Comparison of ENCODE assay signal across 8 cellular contexts in genomic region chr16:28491970-28492474, GRCh38. TPM values are rescaled to one million over a fixed set of nuclear protein-coding genes. Genes with fewer than 3 reads are reported as not detected.
DNase-seq lines count a peak whose midpoint lies in the region; ATAC-seq, FAIRE-seq and TF ChIP-seq lines count a peak whose summit lies in the region.

Gene CLN3, minus strand, starts transcription at chr16:28492074. Its CDS starts 315 bp downstream, at chr16:28491759.

- peak within 1 kb of the TSS; percentile 84 for H3K4me3 Mint-ChIP-seq in Calu3 (ENCODE audit: low read depth, unreplicated experiment)
- H3K4me3 Mint-ChIP-seq in mesothelial cell of epicardium, result peak within 1 kb of the TSS; percentile 96

- peak within 1 kb of the TSS; percentile 88 for H2AFZ ChIP-seq in OCI-LY3 (ENCODE audit: low read depth, low read length)
- H2AFZ ChIP-seq in endothelial cell of umbilical vein (ENCODE audit: low read depth, low read length), result peak within 1 kb of the TSS; percentile 95

- intact Hi-C loops in Calu3 (cut with micrococcal nuclease; ENCODE audit: unreplicated experiment), result no loop called here
- intact Hi-C loops in endothelial cell of umbilical vein (cut with micrococcal nuclease), result loop anchor here (1.0 kb wide), 1 partner anchor 61 kb away; the partner anchor contains the start of gene SGF29

- no peaks in the 10 kb centered on the region for H3K4me1 Mint-ChIP-seq in Calu3 (ENCODE audit: low read depth, unreplicated experiment)
- no peaks in the 10 kb centered on the region for H3K4me1 Mint-ChIP-seq in mesothelial cell of epicardium

- peak within 1 kb of the TSS; percentile 98 for H3K27ac Mint-ChIP-seq in Calu3 (ENCODE audit: unreplicated experiment)
- peak within 1 kb of the TSS; percentile 99 for H3K27ac Mint-ChIP-seq in mesothelial cell of epicardium

- peak within 1 kb of the TSS; percentile 84 for H3K4me3 ChIP-seq in OCI-LY3 (ENCODE audit: low read length)
- H3K4me3 ChIP-seq in endothelial cell of umbilical vein (replicated peaks in 1 of 3; ENCODE audit: insufficient read depth in 1 of 3, low read depth in 1 of 3, low read length in 3 of 3), result peak within 1 kb of the TSS; percentile 73 to 94 (median 81)

- no peaks in the 10 kb centered on the region for H3K27me3 ChIP-seq in OCI-LY3 (ENCODE audit: low read depth, low read length)
- H3K27me3 ChIP-seq in endothelial cell of umbilical vein (ENCODE audit: control insufficient read depth in 2 of 2, insufficient read depth in 2 of 2, low read length in 2 of 2), result no peaks in the 10 kb centered on the region

- peak; percentile 97 for FAIRE-seq in endothelial cell of umbilical vein (lab: Jason Lieb, UNC)

- H3K36me3 ChIP-seq in OCI-LY3 (replicated peaks; ENCODE audit: low read depth, low read length), result peaks cover 14% of the 10 kb centered on the region
- peaks cover 0 to 9% of the 10 kb centered on the region in 2 experiments for H3K36me3 ChIP-seq in endothelial cell of umbilical vein (ENCODE audit: control insufficient read depth in 2 of 2, extremely low read depth in 1 of 2, insufficient read depth in 2 of 2, low read length in 2 of 2)

- no peaks in the 10 kb centered on the region for H3K79me2 ChIP-seq in OCI-LY3 (ENCODE audit: low read length)
- H3K79me2 ChIP-seq in endothelial cell of umbilical vein (ENCODE audit: control insufficient read depth, insufficient read depth, low read length), result peaks cover 3% of the 10 kb centered on the region

- H3K9ac ChIP-seq in OCI-LY3 (ENCODE audit: low read length) (peak within 1 kb of the TSS; percentile 84), endothelial cell of umbilical vein (replicated peaks; ENCODE audit: extremely low read depth, insufficient read depth, low read length) (peak within 1 kb of the TSS; percentile 88)

- H3K4me1 ChIP-seq in OCI-LY3 (ENCODE audit: low read length) (peaks cover 29% of the 10 kb centered on the region), endothelial cell of umbilical vein (ENCODE audit: control insufficient read depth, extremely low read depth, insufficient read depth, low read length) (peaks cover 2% of the 10 kb centered on the region)

- DNase-seq in Calu3 (peak; percentile 91), HuH-7.5 (ENCODE audit: low spot score) (peak; percentile 89), endothelial cell of umbilical vein (ENCODE audit: low read depth, low spot score) (peak; percentile 94), mesothelial cell of epicardium (ENCODE audit: low spot score in 2 of 2, unreplicated experiment in 2 of 2) (peak; percentile 69 to 83)
- DNase-seq in activated CD8-positive, alpha-beta memory T cell treated with anti-CD3 and anti-CD28 coated beads, Interleukin-2, amount 50 U/mL, for 48 hours, result peak; percentile 89
- peak; percentile 74 to 81 for DNase-seq in stimulated activated CD8-positive, alpha-beta memory T cell treated with anti-CD3 and anti-CD28 coated beads, Interleukin-15, amount 100 ng/mL, for 4 hours (ENCODE audit: low read depth in 2 of 2)

- H3K27me3 Mint-ChIP-seq in Calu3 (ENCODE audit: unreplicated experiment), result peaks cover 28% of the 10 kb centered on the region
- no peaks in the 10 kb centered on the region for H3K27me3 Mint-ChIP-seq in mesothelial cell of epicardium (ENCODE audit: low read depth)

- ATAC-seq in GM21447 (IDR thresholded peaks at IDR 0.05; ENCODE audit: unreplicated experiment), result peak; percentile 63

- H3K9me3 Mint-ChIP-seq in Calu3 (ENCODE audit: low read depth, unreplicated experiment) (no peaks in the 10 kb centered on the region), mesothelial cell of epicardium (no peaks in the 10 kb centered on the region)

- dilution Hi-C loops in endothelial cell of umbilical vein (cut with MboI; ENCODE audit: extremely low pct_ligation_motif_present, low sequenced_read_pairs), result no loop called here

- POLR2A ChIA-PET in endothelial cell of umbilical vein (lab: Charles Lee), result interaction anchor here (0.6 to 0.7 kb wide), 4 partner anchors 18 to 447 kb away, joined by 3 to 6 read pairs (median 4); no protein-coding TSS in a partner anchor

- H4K20me1 ChIP-seq in OCI-LY3 (ENCODE audit: insufficient read depth, low read length), result no peaks in the 10 kb centered on the region
- no peaks in the 10 kb centered on the region for H4K20me1 ChIP-seq in endothelial cell of umbilical vein (replicated peaks; ENCODE audit: control insufficient read depth, extremely low read depth, insufficient read depth, low read length)

- H3K9me3 ChIP-seq in OCI-LY3 (ENCODE audit: insufficient read depth, low read length) (no peaks in the 10 kb centered on the region), endothelial cell of umbilical vein (replicated peaks; ENCODE audit: control insufficient read depth, insufficient read depth, low read length) (no peaks in the 10 kb centered on the region)

- H3K9me1 ChIP-seq in endothelial cell of umbilical vein (replicated peaks; ENCODE audit: control insufficient read depth, extremely low read depth, insufficient read depth, low read length), result no peaks in the 10 kb centered on the region

- H3K27ac ChIP-seq in OCI-LY3 (ENCODE audit: low read length), result peak within 1 kb of the TSS; percentile 96
- H3K27ac ChIP-seq in endothelial cell of umbilical vein (ENCODE audit: insufficient read depth, low read depth, low read length), result peak within 1 kb of the TSS; percentile 90

- no peak for TF ChIP-seq POLR2A in endothelial cell of umbilical vein (IDR thresholded peaks at IDR 0.05; ENCODE audit: low read depth, low read length)

- no peak for TF ChIP-seq CTCF in Calu3 (IDR thresholded peaks at IDR 0.05; ENCODE audit: unreplicated experiment)
- TF ChIP-seq CTCF in OCI-LY3 (IDR thresholded peaks at IDR 0.05; ENCODE audit: low read depth, low read length), result no peak
- TF ChIP-seq CTCF in endothelial cell of umbilical vein (IDR thresholded peaks at IDR 0.05; ENCODE audit: extremely low read depth in 1 of 2, insufficient read depth in 1 of 2, low read depth in 1 of 2, low read length in 2 of 2), result no peak
- TF ChIP-seq CTCF in mesothelial cell of epicardium (IDR thresholded peaks at IDR 0.05; ENCODE audit: unreplicated experiment), result no peak

- H3K4me2 ChIP-seq in OCI-LY3 (ENCODE audit: low read length) (peak within 1 kb of the TSS; percentile 73), endothelial cell of umbilical vein (ENCODE audit: insufficient read depth, low read length) (peak within 1 kb of the TSS; percentile 84)

- TSS peak; percentile 63 for BruUV-seq in Calu3 (replicated peaks; lab: Mats Ljungman, UMichigan)
- TSS peak; percentile 80 for BruUV-seq in endothelial cell of umbilical vein (replicated peaks; lab: Mats Ljungman, UMichigan)

- H3K36me3 Mint-ChIP-seq in Calu3 (ENCODE audit: insufficient read depth, unreplicated experiment), result peaks cover 48% of the 10 kb centered on the region
- peaks cover 11% of the 10 kb centered on the region for H3K36me3 Mint-ChIP-seq in mesothelial cell of epicardium

- CTCF ChIA-PET in Calu3 (lab: Charles Lee), result interaction anchor here (0.6 to 0.7 kb wide), 5 partner anchors 11 to 1707 kb away, joined by 3 to 7 read pairs (median 3); no protein-coding TSS in a partner anchor
- CTCF ChIA-PET in endothelial cell of umbilical vein (lab: Charles Lee), result interaction anchor here (0.7 to 1.1 kb wide), 3 partner anchors 12 to 96 kb away, joined by 3 to 4 read pairs (median 4); no protein-coding TSS in a partner anchor

TF ChIP-seq in endothelial cell of umbilical vein, 7 proteins besides CTCF, POLR2A, EP300 and RAD21:
- TF ChIP-seq MAX (IDR thresholded peaks at IDR 0.05; ENCODE audit: insufficient read depth, insufficient read length) (peak; percentile 99), EZH2 (IDR thresholded peaks at IDR 0.05; ENCODE audit: borderline replicate concordance, low read depth, low read length, severe bottlenecking) (no peak), FOS (IDR thresholded peaks at IDR 0.05; ENCODE audit: borderline replicate concordance, insufficient read depth, low read length) (no peak), GATA2 (IDR thresholded peaks at IDR 0.05; ENCODE audit: insufficient read depth, insufficient read length, low read depth, low read length) (no peak), MYC (IDR thresholded peaks at IDR 0.05; ENCODE audit: low read depth, low read length) (peak; percentile 50)

RNA-seq across cellular contexts. Expression of gene CLN3, which starts in this region (rescaled TPM):
- 31.8 and 33.5 TPM in 2 replicates for total RNA-seq in Calu3 (2022)
- 33.1 and 40.2 TPM in 2 replicates for total RNA-seq in endothelial cell of umbilical vein
- polyA plus RNA-seq in endothelial cell of umbilical vein, result 75.7 and 76.1 TPM in 2 replicates
- polyA plus RNA-seq in endothelial cell of umbilical vein (2011; cell fraction: cytosol; rRNA removed), result 30.3 and 36.5 TPM in 2 replicates
- polyA plus RNA-seq in endothelial cell of umbilical vein (2011; cell fraction: nucleus; rRNA removed), result 66.3 and 76.8 TPM in 2 replicates
- 32.5 and 40.5 TPM in 2 replicates for polyA plus RNA-seq in endothelial cell of umbilical vein (2012)
- polyA minus RNA-seq in endothelial cell of umbilical vein, result 47.5 and 47.8 TPM in 2 replicates
- 18.7 TPM for polyA minus RNA-seq in endothelial cell of umbilical vein (2011; cell fraction: cytosol; rRNA and poly(A)+ RNA removed)
- polyA minus RNA-seq in endothelial cell of umbilical vein (2011; cell fraction: nucleus; rRNA and poly(A)+ RNA removed), result 17.5 and 17.9 TPM in 2 replicates
- 30.8 to 31.5 TPM (median 30.9 TPM) in 3 replicates for total RNA-seq in mesothelial cell of epicardium

Comparison
In these comparisons a context has a peak if more than half of its experiments do, and no peak if none do; other contexts are left out.
1. Peak in every context shown above with its lines: DNase-seq, ATAC-seq, H3K4me3 ChIP-seq and H3K27ac ChIP-seq.